8 cellular contexts compared by ENCODE assay signal in the genomic region with DNA sequence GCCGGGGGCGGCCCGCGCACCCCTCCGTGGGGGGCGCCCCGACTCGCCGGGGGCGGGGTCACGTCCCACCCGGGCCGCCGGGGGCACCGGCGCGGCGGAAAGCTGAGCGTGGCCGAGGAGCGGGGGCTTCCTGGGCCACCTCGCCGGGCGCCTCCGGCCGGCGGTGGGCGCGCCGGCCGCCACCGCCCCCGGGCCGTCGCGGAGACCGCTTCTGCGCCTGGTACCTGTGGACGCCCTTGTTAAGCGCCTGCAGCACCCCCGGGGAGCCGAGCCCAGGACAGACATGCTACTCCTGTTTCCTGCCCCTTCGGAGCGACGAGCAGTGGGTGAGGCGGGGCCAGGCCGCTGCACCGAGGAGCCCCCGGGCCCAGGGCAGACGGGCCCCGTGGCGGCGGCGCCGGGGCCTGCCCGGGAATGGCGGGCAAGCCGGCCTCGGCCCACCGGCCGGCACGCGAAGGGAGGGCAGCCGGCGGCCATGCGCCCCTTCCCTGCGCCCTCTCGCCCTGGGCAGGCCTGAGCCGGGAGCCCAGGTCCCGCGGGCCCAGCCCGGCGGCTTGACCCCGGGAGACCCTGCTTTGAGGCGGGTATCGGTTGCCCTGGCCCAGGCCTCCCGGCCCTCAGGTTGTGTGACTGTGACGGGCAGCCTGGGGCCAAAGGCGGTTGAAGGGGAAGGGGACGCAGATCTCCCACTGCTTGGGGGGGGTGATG. TPM values are rescaled to one million over a fixed set of nuclear protein-coding genes. Genes with fewer than 3 reads are reported as not detected.
DNase-seq lines count a peak whose midpoint lies in the region; ATAC-seq and TF ChIP-seq lines count a peak whose summit lies in the region.

No MANE protein-coding gene starts in this region.

- CTCF ChIA-PET in activated CD4-positive, alpha-beta T cell treated with anti-CD3 and anti-CD28 coated beads for 36 hours (lab: Charles Lee) = interaction anchor here (0.5 to 1.0 kb wide), 4 partner anchors 9 to 79 kb away, joined by 3 to 5 read pairs (median 4); no protein-coding TSS in a partner anchor

- WGBS in right lobe of liver (ENCODE audit: insufficient coverage, low coverage, low lambda C conversion rate, missing lambda C conversion rate) = no CpG with 5 or more reads among the region's 80 CpGs

- no peaks in the 10 kb centered on the region for H3K9me3 ChIP-seq in right lobe of liver

- H3K27me3 Mint-ChIP-seq in activated CD4-positive, alpha-beta T cell treated with anti-CD3 and anti-CD28 coated beads for 36 hours = no peaks in the 10 kb centered on the region

- H3K4me3 ChIP-seq in AG10803 (ENCODE audit: low read length) (peak overlapping the region; percentile 45), right lobe of liver (peak overlapping the region; percentile 48 to 78 (median 53))

- H3K27ac ChIP-seq in cingulate gyrus (ENCODE audit: low read depth, low read length) = peak overlapping the region; percentile 95
- H3K27ac ChIP-seq in right lobe of liver = peak overlapping the region; percentile 92 to 99 (median 97)

- H3K9me3 Mint-ChIP-seq in activated CD4-positive, alpha-beta T cell treated with anti-CD3 and anti-CD28 coated beads for 36 hours (ENCODE audit: low read depth) = no peaks in the 10 kb centered on the region

- H3K4me3 Mint-ChIP-seq in activated CD4-positive, alpha-beta T cell treated with anti-CD3 and anti-CD28 coated beads for 36 hours = peak overlapping the region; percentile 68

- H3K27me3 ChIP-seq in right lobe of liver = no peaks in the 10 kb centered on the region

- peaks cover 24% of the 10 kb centered on the region for H3K4me1 Mint-ChIP-seq in activated CD4-positive, alpha-beta T cell treated with anti-CD3 and anti-CD28 coated beads for 36 hours

- peaks cover 0 to 32% (median 4%) of the 10 kb centered on the region in 4 donors for H3K4me1 ChIP-seq in right lobe of liver

- peak; percentile 27 for DNase-seq in AG10803 (ENCODE audit: low read depth)
- peak; percentile 71 for DNase-seq in activated CD4-positive, alpha-beta T cell treated with anti-CD3 and anti-CD28 coated beads for 36 hours
- DNase-seq in right lobe of liver = peak; percentile 63 to 73 (median 67)
- DNase-seq in stimulated activated CD8-positive, alpha-beta memory T cell treated with anti-CD3 and anti-CD28 coated beads, Interleukin-12 subunit alpha, Interleukin-12 subunit beta, amount 100 ng/mL, for 4 hours (ENCODE audit: low read depth) = peak; percentile 38
- no peak for DNase-seq in NCI-H2029 treated with DMSO at 0.1 percent for 48 hours (lab: John Stamatoyannopoulos, UW)

- TF ChIP-seq POLR2A in right lobe of liver (IDR thresholded peaks at IDR 0.05) = peak; percentile 41

- H3K36me3 Mint-ChIP-seq in activated CD4-positive, alpha-beta T cell treated with anti-CD3 and anti-CD28 coated beads for 36 hours (ENCODE audit: low read depth) = peaks cover 25% of the 10 kb centered on the region

- TF ChIP-seq CTCF in AG10803 (conservative IDR thresholded peaks at IDR 0.05; ENCODE audit: low read length) (no peak), right lobe of liver (IDR thresholded peaks at IDR 0.05) (no peak)

- intact Hi-C loops in activated CD4-positive, alpha-beta T cell treated with anti-CD3 and anti-CD28 coated beads for 36 hours (cut with DNase I, micrococcal nuclease) = loop anchor here in 1 of 2 experiments (1.0 to 5.0 kb wide), 10 partner anchors 199 to 771 kb away; partner anchors contain the start of genes ACTN3, AIP, B4GAT1 and CCDC87
- intact Hi-C loops in right lobe of liver (cut with DNase I) = no loop called here

- POLR2A ChIA-PET in activated CD4-positive, alpha-beta T cell treated with anti-CD3 and anti-CD28 coated beads for 36 hours (lab: Charles Lee) = interaction anchor here (1.0 kb wide), 2 partner anchors 122 to 123 kb away, joined by 6 read pairs; no protein-coding TSS in a partner anchor

- peak; percentile 25 for ATAC-seq in GM19324 (IDR thresholded peaks at IDR 0.05; ENCODE audit: low FRiP score, unreplicated experiment)
- peak; percentile 16 for ATAC-seq in HG03520 (IDR thresholded peaks at IDR 0.05; ENCODE audit: unreplicated experiment)
- peak; percentile 6 for ATAC-seq in activated CD4-positive, alpha-beta T cell treated with anti-CD3 and anti-CD28 coated beads for 36 hours
- peak; percentile 6 to 42 (median 20) for ATAC-seq in right lobe of liver

- peak overlapping the region; percentile 73 for H3K27ac Mint-ChIP-seq in activated CD4-positive, alpha-beta T cell treated with anti-CD3 and anti-CD28 coated beads for 36 hours

- no peaks in the 10 kb centered on the region for H3K36me3 ChIP-seq in right lobe of liver

RNA-seq across cellular contexts. Expression of gene KDM2A, which starts 0.8 kb away (rescaled TPM):
- total RNA-seq in activated CD4-positive, alpha-beta T cell treated with anti-CD3 and anti-CD28 coated beads for 36 hours = 10 to 100 TPM; 74.8 to 89.7 TPM
- total RNA-seq in right lobe of liver = 10 to 100 TPM; 23.8 to 37.1 (median 33.4) TPM
